13 cellular contexts compared by ENCODE assay signal in the genomic region with DNA sequence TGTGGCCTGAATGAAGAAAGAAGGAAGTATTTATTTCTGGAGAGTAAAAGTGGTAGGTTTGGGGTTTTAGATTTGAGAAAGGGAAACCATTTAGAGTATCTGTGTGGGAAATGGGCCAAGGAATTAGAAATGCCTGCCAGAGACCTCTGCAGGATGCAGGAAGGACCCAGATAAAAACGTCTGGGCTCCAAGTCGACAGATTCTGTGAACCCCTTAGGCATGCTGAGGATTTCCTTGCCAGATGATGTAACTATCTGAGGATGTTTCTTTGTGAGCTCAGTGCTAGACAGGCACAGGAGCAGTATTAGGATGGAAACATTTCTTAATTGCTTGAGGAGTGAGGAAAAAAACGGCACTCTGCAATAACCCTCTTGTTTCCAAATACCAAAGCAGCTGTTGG.
DNase-seq lines count a peak whose midpoint lies in the region; ATAC-seq and TF ChIP-seq lines count a peak whose summit lies in the region.
"Had no signal": no experiment of that assay in that cellular context is flagged by ENCODE, and none has a peak within 500 bp of the region (broad histone marks: within the 10 kb centered on the region; RNA-seq: fewer than 3 reads in every experiment).

No MANE protein-coding gene starts in this region.

- ATAC-seq in Right ventricle myocardium inferior (peak; percentile 65), HG02981 (IDR thresholded peaks at IDR 0.05; ENCODE audit: unreplicated experiment) (no peak), GM19463 (IDR thresholded peaks at IDR 0.05; ENCODE audit: unreplicated experiment) (no peak)

- DNase-seq in Right ventricle myocardium inferior (ENCODE audit: missing footprints) = no peak
- DNase-seq in cardiac septum (ENCODE audit: low spot score) = no peak
- peak; percentile 24 to 93 for DNase-seq in cardiac fibroblast (ENCODE audit: low read depth in 2 of 2)
- DNase-seq in iris pigment epithelial cell (ENCODE audit: low read depth) = peak; percentile 65
- DNase-seq in hepatic stellate cell (ENCODE audit: low spot score) = no peak
- DNase-seq in activated CD8-positive, alpha-beta memory T cell treated with anti-CD3 and anti-CD28 coated beads for 24 hours = no peak
- DNase-seq: activated CD4-positive, alpha-beta memory T cell treated with anti-CD3 and anti-CD28 coated beads, Interleukin-2, amount 10 ng/mL, durations not matched to agents 7 days and 5 days; dorsolateral prefrontal cortex; midbrain; RPMI8226; testis had no signal

- no peak overlapping the region for H3K4me3 ChIP-seq in cardiac fibroblast (replicated peaks in 1 of 2; ENCODE audit: low read depth in 2 of 2, low read length in 2 of 2)
- H3K4me3 ChIP-seq: dorsolateral prefrontal cortex, testis had no signal

- intact Hi-C loops in Right ventricle myocardium inferior (cut with DNase I) = no loop called here
- intact Hi-C loops in cardiac septum (cut with DNase I) = no loop called here

- TF ChIP-seq CTCF in cardiac fibroblast (IDR thresholded peaks at IDR 0.05; ENCODE audit: low read depth, low read length) = no peak

Comparison
In these comparisons a context has a peak if more than half of its experiments do, and no peak if none do; other contexts are left out.
1. DNase-seq: peak in cardiac fibroblast (2 of 2) and iris pigment epithelial cell (single experiment); none in Right ventricle myocardium inferior (single experiment), cardiac septum (single experiment), hepatic stellate cell (single experiment) and activated CD8-positive, alpha-beta memory T cell treated with anti-CD3 and anti-CD28 coated beads for 24 hours (single experiment).